15 cellular contexts compared by ENCODE assay signal in the genomic region with DNA sequence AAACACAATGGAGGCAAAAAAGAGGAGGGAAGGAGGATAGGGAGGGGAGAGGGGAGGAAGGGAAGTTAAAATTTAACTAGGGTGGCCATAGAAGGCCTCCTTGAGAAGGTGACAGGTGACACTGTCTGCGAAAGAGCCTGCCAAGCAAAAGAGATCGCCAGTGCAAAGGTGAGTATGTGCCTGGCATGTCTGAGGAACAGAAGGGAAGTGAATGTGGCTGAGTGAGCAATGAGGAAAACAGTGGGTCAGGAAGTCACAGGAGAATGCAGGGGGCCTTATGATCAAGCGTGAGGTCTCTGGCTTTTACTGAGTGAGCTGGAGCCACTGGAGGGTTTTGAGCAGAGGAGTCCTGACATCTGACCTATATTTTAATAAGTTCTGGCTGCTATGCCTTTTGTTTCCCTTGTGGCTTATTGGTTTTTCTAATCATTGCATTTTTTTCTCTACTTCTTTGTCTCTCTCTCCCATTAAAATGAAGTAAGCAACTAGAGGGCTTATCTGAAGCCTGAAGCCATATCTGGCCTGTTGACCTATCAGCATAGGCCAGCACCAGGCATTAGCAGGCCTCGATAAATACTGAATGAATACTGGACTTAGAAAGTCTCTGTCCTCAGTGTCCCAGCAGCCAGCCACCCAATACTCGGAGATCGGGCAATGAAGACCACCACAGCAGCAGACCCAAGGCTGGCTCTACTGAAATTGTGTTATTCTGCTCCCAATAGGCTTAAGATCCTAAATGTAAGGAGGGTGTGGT. TPM values are rescaled to one million over a fixed set of nuclear protein-coding genes. Genes with fewer than 3 reads are reported as not detected.
DNase-seq lines count a peak whose midpoint lies in the region; ATAC-seq and TF ChIP-seq lines count a peak whose summit lies in the region.
"Had no signal": no experiment of that assay in that cellular context is flagged by ENCODE, and none has a peak within 500 bp of the region (broad histone marks: within the 10 kb centered on the region; RNA-seq: fewer than 3 reads in every experiment).

No MANE protein-coding gene starts in this region.

- no peak for DNase-seq in activated CD8-positive, alpha-beta T cell treated with anti-CD3 and anti-CD28 coated beads for 36 hours
- DNase-seq in activated CD8-positive, alpha-beta T cell treated with anti-CD3 and anti-CD28 coated beads, Interleukin-2, amount 10 ng/mL, durations not matched to agents 7 days and 5 days: no peak
- DNase-seq in activated T-helper 1 cell treated with anti-CD3 and anti-CD28 coated beads, Interleukin-12 subunit alpha, Interleukin-12 subunit beta, Interleukin-2, Interleukin-4 antibody, amounts not matched to agents 30 ng/mL and 10 ng/mL and 1 ng/mL, durations not matched to agents 14 hours and 24 hours and 36 hours (ENCODE audit: low spot score): no peak
- DNase-seq in left colon: peak; percentile 54 to 67
- DNase-seq in stomach: peak; percentile 63
- DNase-seq in NCI-H774 (lab: John Stamatoyannopoulos, UW): no peak
- no peak for DNase-seq in DMS79 (lab: John Stamatoyannopoulos, UW)
- no peak for DNase-seq in NCI-H1436 treated with DMSO at 0.1 percent for 48 hours (lab: John Stamatoyannopoulos, UW)
- DNase-seq: hypothalamus; Kasumi-1; occipital lobe; SIG-M5; stimulated activated CD4-positive, alpha-beta T cell treated with anti-CD3 and anti-CD28 coated beads, Interleukin-4, amount 100 ng/mL, for 1 hour had no signal

- no peak overlapping the region for H3K4me3 Mint-ChIP-seq in activated CD8-positive, alpha-beta T cell treated with anti-CD3 and anti-CD28 coated beads for 36 hours
- no peak overlapping the region for H3K4me3 Mint-ChIP-seq in activated CD8-positive, alpha-beta T cell treated with anti-CD3 and anti-CD28 coated beads, Interleukin-2, amount 10 ng/mL, durations not matched to agents 7 days and 5 days
- no peak overlapping the region for H3K4me3 Mint-ChIP-seq in activated T-helper 1 cell treated with anti-CD3 and anti-CD28 coated beads, Interleukin-12 subunit alpha, Interleukin-12 subunit beta, Interleukin-2, Interleukin-4 antibody, amounts not matched to agents 30 ng/mL and 10 ng/mL and 1 ng/mL, durations not matched to agents 14 hours and 24 hours and 36 hours

- no peak for ATAC-seq in activated CD8-positive, alpha-beta T cell treated with anti-CD3 and anti-CD28 coated beads for 36 hours
- no peak for ATAC-seq in activated CD8-positive, alpha-beta T cell treated with anti-CD3 and anti-CD28 coated beads, Interleukin-2, amount 10 ng/mL, durations not matched to agents 7 days and 5 days
- ATAC-seq in left colon: peak; percentile 92
- ATAC-seq: activated CD4-positive, CD25-positive, alpha-beta regulatory T cell treated with anti-CD3 and anti-CD28 coated beads, Interleukin-2, amount 50 U/mL, for 24 hours had no signal

- peaks cover 14% of the 10 kb centered on the region for H3K36me3 Mint-ChIP-seq in activated CD8-positive, alpha-beta T cell treated with anti-CD3 and anti-CD28 coated beads for 36 hours (ENCODE audit: low read depth)
- H3K36me3 Mint-ChIP-seq in activated CD8-positive, alpha-beta T cell treated with anti-CD3 and anti-CD28 coated beads, Interleukin-2, amount 10 ng/mL, durations not matched to agents 7 days and 5 days (ENCODE audit: low read depth): peaks cover 26% of the 10 kb centered on the region
- H3K36me3 Mint-ChIP-seq in activated T-helper 1 cell treated with anti-CD3 and anti-CD28 coated beads, Interleukin-12 subunit alpha, Interleukin-12 subunit beta, Interleukin-2, Interleukin-4 antibody, amounts not matched to agents 30 ng/mL and 10 ng/mL and 1 ng/mL, durations not matched to agents 14 hours and 24 hours and 36 hours (ENCODE audit: low read depth): peaks cover 27% of the 10 kb centered on the region

- peaks cover 0 to 25% (median 16%) of the 10 kb centered on the region in 4 donors for H3K36me3 ChIP-seq in stomach

- no peak overlapping the region for H3K4me3 ChIP-seq in stomach
- H3K4me3 ChIP-seq: tibial artery had no signal

- peaks cover 59 to 94% (median 76%) of the 10 kb centered on the region in 4 donors for H3K4me1 ChIP-seq in stomach

- peaks cover 50% of the 10 kb centered on the region for H3K4me1 Mint-ChIP-seq in activated CD8-positive, alpha-beta T cell treated with anti-CD3 and anti-CD28 coated beads for 36 hours (ENCODE audit: low read depth)
- peaks cover 57% of the 10 kb centered on the region for H3K4me1 Mint-ChIP-seq in activated CD8-positive, alpha-beta T cell treated with anti-CD3 and anti-CD28 coated beads, Interleukin-2, amount 10 ng/mL, durations not matched to agents 7 days and 5 days (ENCODE audit: low read depth)
- H3K4me1 Mint-ChIP-seq in activated T-helper 1 cell treated with anti-CD3 and anti-CD28 coated beads, Interleukin-12 subunit alpha, Interleukin-12 subunit beta, Interleukin-2, Interleukin-4 antibody, amounts not matched to agents 30 ng/mL and 10 ng/mL and 1 ng/mL, durations not matched to agents 14 hours and 24 hours and 36 hours (ENCODE audit: low read depth): peaks cover 57% of the 10 kb centered on the region

- H3K9me3 ChIP-seq in stomach: no peaks in the 10 kb centered on the region
- H3K9me3 ChIP-seq: tibial artery had no signal

- H3K27me3 Mint-ChIP-seq in activated CD8-positive, alpha-beta T cell treated with anti-CD3 and anti-CD28 coated beads for 36 hours: no peaks in the 10 kb centered on the region
- H3K27me3 Mint-ChIP-seq in activated CD8-positive, alpha-beta T cell treated with anti-CD3 and anti-CD28 coated beads, Interleukin-2, amount 10 ng/mL, durations not matched to agents 7 days and 5 days (ENCODE audit: low read depth): no peaks in the 10 kb centered on the region
- H3K27me3 Mint-ChIP-seq in activated T-helper 1 cell treated with anti-CD3 and anti-CD28 coated beads, Interleukin-12 subunit alpha, Interleukin-12 subunit beta, Interleukin-2, Interleukin-4 antibody, amounts not matched to agents 30 ng/mL and 10 ng/mL and 1 ng/mL, durations not matched to agents 14 hours and 24 hours and 36 hours (ENCODE audit: insufficient read depth): no peaks in the 10 kb centered on the region

- peak overlapping the region; percentile 62 to 89 (median 78) for H3K27ac ChIP-seq in stomach
- H3K27ac ChIP-seq: tibial artery had no signal

- TF ChIP-seq CTCF in activated CD8-positive, alpha-beta T cell treated with anti-CD3 and anti-CD28 coated beads for 36 hours (IDR thresholded peaks at IDR 0.05): no peak
- TF ChIP-seq CTCF in stomach (IDR thresholded peaks at IDR 0.05): no peak

- WGBS in stomach, 5 donors: 28 to 46% (median 33%) methylated on average over 5 to 6 of the region's 6 CpGs

- POLR2A ChIA-PET in activated CD8-positive, alpha-beta T cell treated with anti-CD3 and anti-CD28 coated beads for 36 hours (lab: Charles Lee): no interaction called here
- POLR2A ChIA-PET in activated CD8-positive, alpha-beta T cell treated with anti-CD3 and anti-CD28 coated beads, Interleukin-2, amount 10 ng/mL, durations not matched to agents 7 days and 5 days (lab: Charles Lee): no interaction called here

- TF ChIP-seq EP300 in stomach (IDR thresholded peaks at IDR 0.05): no peak

- no peaks in the 10 kb centered on the region for H3K27me3 ChIP-seq in stomach
- H3K27me3 ChIP-seq: tibial artery had no signal

- intact Hi-C loops in activated CD8-positive, alpha-beta T cell treated with anti-CD3 and anti-CD28 coated beads for 36 hours (cut with micrococcal nuclease): no loop called here
- intact Hi-C loops in activated T-helper 1 cell treated with anti-CD3 and anti-CD28 coated beads, Interleukin-12 subunit alpha, Interleukin-12 subunit beta, Interleukin-2, Interleukin-4 antibody, amounts not matched to agents 30 ng/mL and 10 ng/mL and 1 ng/mL, durations not matched to agents 14 hours and 24 hours and 36 hours (cut with micrococcal nuclease): no loop called here
- intact Hi-C loops in left colon (cut with DNase I, micrococcal nuclease): no loop called here
- intact Hi-C loops in stomach (cut with DNase I; ENCODE audit: low total_unique reads): no loop called here

- no peaks in the 10 kb centered on the region for H3K9me3 Mint-ChIP-seq in activated CD8-positive, alpha-beta T cell treated with anti-CD3 and anti-CD28 coated beads for 36 hours
- no peaks in the 10 kb centered on the region for H3K9me3 Mint-ChIP-seq in activated CD8-positive, alpha-beta T cell treated with anti-CD3 and anti-CD28 coated beads, Interleukin-2, amount 10 ng/mL, durations not matched to agents 7 days and 5 days (ENCODE audit: insufficient read depth)
- no peaks in the 10 kb centered on the region for H3K9me3 Mint-ChIP-seq in activated T-helper 1 cell treated with anti-CD3 and anti-CD28 coated beads, Interleukin-12 subunit alpha, Interleukin-12 subunit beta, Interleukin-2, Interleukin-4 antibody, amounts not matched to agents 30 ng/mL and 10 ng/mL and 1 ng/mL, durations not matched to agents 14 hours and 24 hours and 36 hours

- TF ChIP-seq POLR2A in stomach (IDR thresholded peaks at IDR 0.05): no peak

- H3K27ac Mint-ChIP-seq in activated CD8-positive, alpha-beta T cell treated with anti-CD3 and anti-CD28 coated beads for 36 hours: peak overlapping the region; percentile 31
- no peak overlapping the region for H3K27ac Mint-ChIP-seq in activated CD8-positive, alpha-beta T cell treated with anti-CD3 and anti-CD28 coated beads, Interleukin-2, amount 10 ng/mL, durations not matched to agents 7 days and 5 days
- peak overlapping the region; percentile 41 for H3K27ac Mint-ChIP-seq in activated T-helper 1 cell treated with anti-CD3 and anti-CD28 coated beads, Interleukin-12 subunit alpha, Interleukin-12 subunit beta, Interleukin-2, Interleukin-4 antibody, amounts not matched to agents 30 ng/mL and 10 ng/mL and 1 ng/mL, durations not matched to agents 14 hours and 24 hours and 36 hours

- CTCF ChIA-PET in activated CD8-positive, alpha-beta T cell treated with anti-CD3 and anti-CD28 coated beads for 36 hours (lab: Charles Lee): interaction anchor here (2.3 kb wide), 1 partner anchor 70 kb away, joined by 5 read pairs; no protein-coding TSS in a partner anchor
- CTCF ChIA-PET in activated CD8-positive, alpha-beta T cell treated with anti-CD3 and anti-CD28 coated beads, Interleukin-2, amount 10 ng/mL, durations not matched to agents 7 days and 5 days (lab: Charles Lee): interaction anchor here (3.9 kb wide), 1 partner anchor 8 kb away, joined by 18 read pairs; no protein-coding TSS in a partner anchor

RNA-seq across cellular contexts. Expression of a gene that starts 5.6 kb away (rescaled TPM):
- 10 to 100 TPM; 57.5 to 59.0 TPM for total RNA-seq in activated CD8-positive, alpha-beta T cell treated with anti-CD3 and anti-CD28 coated beads for 36 hours
- total RNA-seq in activated CD8-positive, alpha-beta T cell treated with anti-CD3 and anti-CD28 coated beads, Interleukin-2, amount 10 ng/mL, durations not matched to agents 7 days and 5 days: 10 to 100 TPM; 77.7 to 84.7 TPM
- 84.0 and 89.5 TPM in 2 replicates for total RNA-seq in activated T-helper 1 cell treated with anti-CD3 and anti-CD28 coated beads, Interleukin-12 subunit alpha, Interleukin-12 subunit beta, Interleukin-2, Interleukin-4 antibody, amounts not matched to agents 30 ng/mL and 10 ng/mL and 1 ng/mL, durations not matched to agents 14 hours and 24 hours and 36 hours
- 100 to 1,000 TPM in 1 of 2 donors, 10 to 100 TPM in 1; 96.3 to 100 TPM for total RNA-seq in left colon
- 100 to 1,000 TPM in 1 of 5 donors, 10 to 100 TPM in 4; 33.8 to 109 (median 64.6) TPM for total RNA-seq in stomach
- 10 to 100 TPM; 19.8 to 36.9 (median 30.4) TPM for polyA plus RNA-seq in stomach

RNA-seq across cellular contexts. Expression of a gene that starts 55.6 kb away (rescaled TPM):
- total RNA-seq in activated CD8-positive, alpha-beta T cell treated with anti-CD3 and anti-CD28 coated beads for 36 hours: not detected
- total RNA-seq in activated CD8-positive, alpha-beta T cell treated with anti-CD3 and anti-CD28 coated beads, Interleukin-2, amount 10 ng/mL, durations not matched to agents 7 days and 5 days: not detected
- not detected in 2 replicates for total RNA-seq in activated T-helper 1 cell treated with anti-CD3 and anti-CD28 coated beads, Interleukin-12 subunit alpha, Interleukin-12 subunit beta, Interleukin-2, Interleukin-4 antibody, amounts not matched to agents 30 ng/mL and 10 ng/mL and 1 ng/mL, durations not matched to agents 14 hours and 24 hours and 36 hours
- not detected for total RNA-seq in left colon
- total RNA-seq in stomach: not detected
- not detected for polyA plus RNA-seq in stomach
- total RNA-seq: occipital lobe had no signal

Comparison
In these comparisons a context has a peak if more than half of its experiments do, and no peak if none do; other contexts are left out.
1. DNase-seq: peak in left colon (2 of 2) and stomach (single experiment); none in activated CD8-positive, alpha-beta T cell treated with anti-CD3 and anti-CD28 coated beads for 36 hours (single experiment), activated CD8-positive, alpha-beta T cell treated with anti-CD3 and anti-CD28 coated beads, Interleukin-2, amount 10 ng/mL, durations not matched to agents 7 days and 5 days (single experiment), activated T-helper 1 cell treated with anti-CD3 and anti-CD28 coated beads, Interleukin-12 subunit alpha, Interleukin-12 subunit beta, Interleukin-2, Interleukin-4 antibody, amounts not matched to agents 30 ng/mL and 10 ng/mL and 1 ng/mL, durations not matched to agents 14 hours and 24 hours and 36 hours (single experiment), NCI-H774 (single experiment), DMS79 (single experiment) and NCI-H1436 treated with DMSO at 0.1 percent for 48 hours (single experiment).